In genomic region chr14:69789118-69789640, GRCh38 we compare ENCODE assay signal across 20 cellular contexts. TPM values are rescaled to one million over a fixed set of nuclear protein-coding genes. Genes with fewer than 3 reads are reported as not detected.
A peak's percentile ranks its signal among the peaks of the same experiment; 100 is the strongest.
DNase-seq lines count a peak whose midpoint lies in the region; ATAC-seq and TF ChIP-seq lines count a peak whose summit lies in the region.
"Had no signal": no experiment of that assay in that cellular context is flagged by ENCODE, and none has a peak within 500 bp of the region (broad histone marks: within the 10 kb centered on the region; RNA-seq: fewer than 3 reads in every experiment).

No MANE protein-coding gene starts in this region.

- no peak for TF ChIP-seq CTCF in RWPE1 (conservative IDR thresholded peaks at IDR 0.05; ENCODE audit: low read depth)
- TF ChIP-seq CTCF in epithelial cell of esophagus (IDR thresholded peaks at IDR 0.05; ENCODE audit: insufficient read depth, low read depth, low read length, missing control alignments) = no peak

- H3K4me3 Mint-ChIP-seq in activated T-cell treated with anti-CD3 and anti-CD28 coated beads, Interleukin-2, amount 50 U/mL, for 72 hours = no peak overlapping the region
- H3K4me3 Mint-ChIP-seq: CD4-positive, alpha-beta T cell; GM23338; HFFc6 had no signal

- POLR2A ChIA-PET in RWPE1 (lab: Yijun Ruan, JAX; ENCODE audit: low non-redundant PET) = no interaction called here

- peaks cover 0 to 2% of the 10 kb centered on the region in 2 donors for H3K36me3 Mint-ChIP-seq in activated T-cell treated with anti-CD3 and anti-CD28 coated beads, Interleukin-2, amount 50 U/mL, for 72 hours (ENCODE audit: insufficient read depth in 2 of 2)

- no peak overlapping the region for H3K4me3 ChIP-seq in epithelial cell of esophagus (ENCODE audit: low read length)
- H3K4me3 ChIP-seq: A549, GM23338 had no signal

- no peak for ATAC-seq in activated T-cell treated with anti-CD3 and anti-CD28 coated beads, Interleukin-2, amount 50 U/mL, for 72 hours (replicated peaks in 1 of 2)
- ATAC-seq in GM21390 (IDR thresholded peaks at IDR 0.05; ENCODE audit: unreplicated experiment) (no peak), HG03460 (IDR thresholded peaks at IDR 0.05; ENCODE audit: unreplicated experiment) (no peak)
- ATAC-seq: A549, GM23338, HCT116 had no signal

- H3K9me3 Mint-ChIP-seq in activated T-cell treated with anti-CD3 and anti-CD28 coated beads, Interleukin-2, amount 50 U/mL, for 72 hours = no peaks in the 10 kb centered on the region
- H3K9me3 Mint-ChIP-seq: CD4-positive, alpha-beta T cell; GM23338; HFFc6 had no signal

- DNase-seq in activated T-cell treated with anti-CD3 and anti-CD28 coated beads, Interleukin-2, amount 50 U/mL, for 72 hours = no peak
- no peak for DNase-seq in activated T-cell treated with anti-CD3 and anti-CD28 coated beads, Interleukin-2, amount 50 U/mL, for 1 hour
- DNase-seq in RWPE1 (ENCODE audit: low spot score) (peak; percentile 26), epithelial cell of esophagus (ENCODE audit: low read depth) (peak; percentile 91), foreskin melanocyte (peak; percentile 97)
- no peak for DNase-seq in stimulated activated naive CD4-positive, alpha-beta T cell (lab: John Stamatoyannopoulos, UW)
- DNase-seq: AML-193; CD4-positive, alpha-beta T cell; DMS153; DMS79; GDM1; HFFc6 had no signal

- no peaks in the 10 kb centered on the region for H3K27me3 Mint-ChIP-seq in activated T-cell treated with anti-CD3 and anti-CD28 coated beads, Interleukin-2, amount 50 U/mL, for 72 hours (ENCODE audit: low read depth)
- H3K27me3 Mint-ChIP-seq: CD4-positive, alpha-beta T cell had no signal

- H3K4me1 Mint-ChIP-seq in activated T-cell treated with anti-CD3 and anti-CD28 coated beads, Interleukin-2, amount 50 U/mL, for 72 hours (ENCODE audit: low read depth) = no peaks in the 10 kb centered on the region
- H3K4me1 Mint-ChIP-seq: GM23338 had no signal

- no peak overlapping the region for H3K27ac ChIP-seq in RWPE1
- H3K27ac ChIP-seq: 22Rv1, A549, C4-2B had no signal

- peak overlapping the region; percentile 9 for H3K27ac Mint-ChIP-seq in activated T-cell treated with anti-CD3 and anti-CD28 coated beads, Interleukin-2, amount 50 U/mL, for 72 hours
- H3K27ac Mint-ChIP-seq: CD4-positive, alpha-beta T cell; GM23338; HFFc6 had no signal

- CTCF ChIA-PET in RWPE1 (lab: Yijun Ruan, JAX) = interaction anchor here (0.5 kb wide), 1 partner anchor 471 kb away, joined by 3 read pairs; no protein-coding TSS in a partner anchor

RNA-seq across cellular contexts. Expression of gene SLC10A1, which starts 7.9 kb away (rescaled TPM):
- total RNA-seq in activated T-cell treated with anti-CD3 and anti-CD28 coated beads, Interleukin-2, amount 50 U/mL, for 72 hours = not detected
- total RNA-seq: CD4-positive, alpha-beta T cell; Daoy; GM23338; HFFc6 had no signal

RNA-seq across cellular contexts. Expression of gene SRSF5, which starts 22.2 kb away (rescaled TPM):
- 100 to 1,000 TPM; 417 to 428 TPM for total RNA-seq in activated T-cell treated with anti-CD3 and anti-CD28 coated beads, Interleukin-2, amount 50 U/mL, for 72 hours

Comparison
In these comparisons a context has a peak if more than half of its experiments do, and no peak if none do; other contexts are left out.
1. DNase-seq: peak in RWPE1 (single experiment), epithelial cell of esophagus (single experiment) and foreskin melanocyte (single experiment); none in activated T-cell treated with anti-CD3 and anti-CD28 coated beads, Interleukin-2, amount 50 U/mL, for 72 hours (0 of 2), activated T-cell treated with anti-CD3 and anti-CD28 coated beads, Interleukin-2, amount 50 U/mL, for 1 hour (single experiment) and stimulated activated naive CD4-positive, alpha-beta T cell (0 of 6).